1 cellular context compared by ENCODE assay signal in the genomic region with DNA sequence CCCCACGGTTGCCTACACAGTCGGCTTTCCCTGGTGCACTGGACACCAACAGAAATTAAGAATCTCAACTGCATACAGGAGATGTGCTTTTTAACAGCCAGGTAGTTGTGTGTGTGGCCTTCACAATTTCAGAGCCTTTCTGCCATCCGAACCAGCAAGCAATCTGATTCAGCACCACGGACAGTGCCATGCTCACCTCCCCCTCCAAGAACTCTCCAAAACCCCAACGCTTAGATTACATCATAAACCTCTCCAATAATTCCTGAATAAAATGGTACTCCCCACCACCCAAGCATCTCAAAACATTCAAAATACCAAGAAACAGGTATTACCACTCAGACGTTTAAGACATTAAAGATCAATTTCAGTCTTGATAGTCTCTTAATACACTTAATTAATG.
TF ChIP-seq lines count a peak whose summit lies in the region.

No MANE protein-coding gene starts in this region.

TF ChIP-seq in K562, 482 proteins besides CTCF, POLR2A, EP300 and RAD21 (continued from another document):
- TF ChIP-seq, protein P1, sequence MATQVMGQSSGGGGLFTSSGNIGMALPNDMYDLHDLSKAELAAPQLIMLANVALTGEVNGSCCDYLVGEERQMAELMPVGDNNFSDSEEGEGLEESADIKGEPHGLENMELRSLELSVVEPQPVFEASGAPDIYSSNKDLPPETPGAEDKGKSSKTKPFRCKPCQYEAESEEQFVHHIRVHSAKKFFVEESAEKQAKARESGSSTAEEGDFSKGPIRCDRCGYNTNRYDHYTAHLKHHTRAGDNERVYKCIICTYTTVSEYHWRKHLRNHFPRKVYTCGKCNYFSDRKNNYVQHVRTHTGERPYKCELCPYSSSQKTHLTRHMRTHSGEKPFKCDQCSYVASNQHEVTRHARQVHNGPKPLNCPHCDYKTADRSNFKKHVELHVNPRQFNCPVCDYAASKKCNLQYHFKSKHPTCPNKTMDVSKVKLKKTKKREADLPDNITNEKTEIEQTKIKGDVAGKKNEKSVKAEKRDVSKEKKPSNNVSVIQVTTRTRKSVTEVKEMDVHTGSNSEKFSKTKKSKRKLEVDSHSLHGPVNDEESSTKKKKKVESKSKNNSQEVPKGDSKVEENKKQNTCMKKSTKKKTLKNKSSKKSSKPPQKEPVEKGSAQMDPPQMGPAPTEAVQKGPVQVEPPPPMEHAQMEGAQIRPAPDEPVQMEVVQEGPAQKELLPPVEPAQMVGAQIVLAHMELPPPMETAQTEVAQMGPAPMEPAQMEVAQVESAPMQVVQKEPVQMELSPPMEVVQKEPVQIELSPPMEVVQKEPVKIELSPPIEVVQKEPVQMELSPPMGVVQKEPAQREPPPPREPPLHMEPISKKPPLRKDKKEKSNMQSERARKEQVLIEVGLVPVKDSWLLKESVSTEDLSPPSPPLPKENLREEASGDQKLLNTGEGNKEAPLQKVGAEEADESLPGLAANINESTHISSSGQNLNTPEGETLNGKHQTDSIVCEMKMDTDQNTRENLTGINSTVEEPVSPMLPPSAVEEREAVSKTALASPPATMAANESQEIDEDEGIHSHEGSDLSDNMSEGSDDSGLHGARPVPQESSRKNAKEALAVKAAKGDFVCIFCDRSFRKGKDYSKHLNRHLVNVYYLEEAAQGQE (CRISPR knock-in tag; IDR thresholded peaks at IDR 0.05; ENCODE audit: low read depth): peak; percentile 97
- TF ChIP-seq, protein P2, sequence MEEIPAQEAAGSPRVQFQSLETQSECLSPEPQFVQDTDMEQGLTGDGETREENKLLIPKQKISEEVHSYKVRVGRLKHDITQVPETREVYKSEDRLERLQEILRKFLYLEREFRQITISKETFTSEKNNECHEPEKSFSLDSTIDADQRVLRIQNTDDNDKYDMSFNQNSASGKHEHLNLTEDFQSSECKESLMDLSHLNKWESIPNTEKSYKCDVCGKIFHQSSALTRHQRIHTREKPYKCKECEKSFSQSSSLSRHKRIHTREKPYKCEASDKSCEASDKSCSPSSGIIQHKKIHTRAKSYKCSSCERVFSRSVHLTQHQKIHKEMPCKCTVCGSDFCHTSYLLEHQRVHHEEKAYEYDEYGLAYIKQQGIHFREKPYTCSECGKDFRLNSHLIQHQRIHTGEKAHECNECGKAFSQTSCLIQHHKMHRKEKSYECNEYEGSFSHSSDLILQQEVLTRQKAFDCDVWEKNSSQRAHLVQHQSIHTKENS (CRISPR knock-in tag; IDR thresholded peaks at IDR 0.05): no peak
- no peak for TF ChIP-seq ZNF431 (CRISPR knock-in tag; IDR thresholded peaks at IDR 0.05)
